Comparison of ENCODE assay signal across 17 cellular contexts in the genomic region with DNA sequence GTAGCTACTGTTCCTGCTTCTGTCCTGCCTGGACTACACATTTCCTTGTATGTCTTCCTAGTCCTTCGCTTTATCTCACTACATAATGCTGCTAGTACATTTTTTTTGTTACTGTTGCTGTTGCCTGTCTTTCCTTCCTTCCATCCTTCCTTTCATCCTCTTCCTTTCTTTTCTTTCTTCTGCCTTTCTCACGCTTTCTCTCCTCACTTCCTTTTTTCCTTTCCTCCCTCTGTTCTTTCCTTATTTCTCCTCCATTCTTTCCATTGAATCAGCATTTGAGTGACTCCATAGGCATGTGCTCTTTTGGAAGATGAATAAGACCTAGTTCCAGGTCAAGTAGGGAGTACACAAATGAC. TPM values are rescaled to one million over a fixed set of nuclear protein-coding genes. Genes with fewer than 3 reads are reported as not detected.
A peak's percentile ranks its signal among the peaks of the same experiment; 100 is the strongest.
DNase-seq lines count a peak whose midpoint lies in the region; ATAC-seq lines count a peak whose summit lies in the region.
"Had no signal": no experiment of that assay in that cellular context is flagged by ENCODE, and none has a peak within 500 bp of the region (broad histone marks: within the 10 kb centered on the region; RNA-seq: fewer than 3 reads in every experiment).

No MANE protein-coding gene starts in this region.

- 95% methylated on average over 2 of the region's 2 CpGs for WGBS in mesenchymal stem cell

- intact Hi-C loops in activated CD4-positive, alpha-beta T cell treated with anti-CD3 and anti-CD28 coated beads, Interleukin-2, amount 10 ng/mL, durations not matched to agents 24 days and 14 days (cut with micrococcal nuclease), result loop anchor here (5.0 kb wide), 1 partner anchor 46 kb away; a partner anchor contains a TSS

- no peak overlapping the region for H2BK120ac ChIP-seq in mesenchymal stem cell (ENCODE audit: low read depth, low read length)

- H3K4me1 Mint-ChIP-seq in activated CD4-positive, alpha-beta T cell treated with anti-CD3 and anti-CD28 coated beads, Interleukin-2, amount 10 ng/mL, durations not matched to agents 24 days and 14 days, result peaks cover 6% of the 10 kb centered on the region
- peaks cover 11% of the 10 kb centered on the region for H3K4me1 Mint-ChIP-seq in activated naive CD8-positive, alpha-beta T cell treated with anti-CD3 and anti-CD28 coated beads for 36 hours

- peak overlapping the region; percentile 18 for H3K27ac ChIP-seq in mesenchymal stem cell (ENCODE audit: low read length, poor library complexity, severe bottlenecking)
- peak overlapping the region; percentile 35 for H3K27ac ChIP-seq in subcutaneous abdominal adipose tissue (ENCODE audit: low read depth, low read length)

- H3K27me3 ChIP-seq in mesenchymal stem cell (ENCODE audit: control insufficient read depth in 1 of 2, insufficient read depth in 1 of 2, low read length in 2 of 2) (no peaks in the 10 kb centered on the region), subcutaneous abdominal adipose tissue (ENCODE audit: control insufficient read depth in 5 of 5, insufficient read depth in 4 of 5, low read length in 5 of 5) (no peaks in the 10 kb centered on the region)

- H3K9me3 ChIP-seq in mesenchymal stem cell (ENCODE audit: control insufficient read depth, low read length) (no peaks in the 10 kb centered on the region), subcutaneous abdominal adipose tissue (ENCODE audit: control insufficient read depth in 5 of 5, low read length in 5 of 5) (no peaks in the 10 kb centered on the region)

- H3K4me3 ChIP-seq in mesenchymal stem cell (ENCODE audit: insufficient read depth in 1 of 2, low read depth in 1 of 2, low read length in 2 of 2) (no peak overlapping the region), subcutaneous abdominal adipose tissue (ENCODE audit: low read depth in 1 of 5, low read length in 5 of 5) (no peak overlapping the region)

- no peak overlapping the region for H4K91ac ChIP-seq in mesenchymal stem cell (ENCODE audit: low read length)

- no peak overlapping the region for H3K14ac ChIP-seq in mesenchymal stem cell (ENCODE audit: low read length in 2 of 2)

- H3K4ac ChIP-seq in mesenchymal stem cell (ENCODE audit: low read depth in 1 of 2, low read length in 2 of 2), result no peak overlapping the region

- peaks cover 8 to 46% of the 10 kb centered on the region in 2 experiments for H3K36me3 ChIP-seq in mesenchymal stem cell (ENCODE audit: control insufficient read depth in 1 of 2, insufficient read depth in 2 of 2, low read depth in 1 of 2, low read length in 2 of 2)
- H3K36me3 ChIP-seq in subcutaneous abdominal adipose tissue (ENCODE audit: control insufficient read depth in 5 of 5, insufficient read depth in 5 of 5, low read length in 5 of 5), result peaks cover 18 to 42% (median 26%) of the 10 kb centered on the region in 5 donors

- H2AFZ ChIP-seq in mesenchymal stem cell (ENCODE audit: low read depth, low read length), result no peak overlapping the region

- peak overlapping the region; percentile 1 for H3K27ac Mint-ChIP-seq in activated CD4-positive, alpha-beta T cell treated with anti-CD3 and anti-CD28 coated beads, Interleukin-2, amount 10 ng/mL, durations not matched to agents 24 days and 14 days
- peak overlapping the region; percentile 7 for H3K27ac Mint-ChIP-seq in activated naive CD8-positive, alpha-beta T cell treated with anti-CD3 and anti-CD28 coated beads for 36 hours
- H3K27ac Mint-ChIP-seq: CD8-positive, alpha-beta T cell had no signal

- H3K36me3 Mint-ChIP-seq in activated CD4-positive, alpha-beta T cell treated with anti-CD3 and anti-CD28 coated beads, Interleukin-2, amount 10 ng/mL, durations not matched to agents 24 days and 14 days (ENCODE audit: low read depth), result peaks cover 9% of the 10 kb centered on the region
- peaks cover 23% of the 10 kb centered on the region for H3K36me3 Mint-ChIP-seq in activated naive CD8-positive, alpha-beta T cell treated with anti-CD3 and anti-CD28 coated beads for 36 hours

- no peak overlapping the region for H2BK5ac ChIP-seq in mesenchymal stem cell (ENCODE audit: low read depth, low read length, poor library complexity, severe bottlenecking)

- H3K4me2 ChIP-seq in mesenchymal stem cell (ENCODE audit: low read length, poor library complexity, severe bottlenecking), result no peak overlapping the region

- H3K23ac ChIP-seq in mesenchymal stem cell (ENCODE audit: low read length in 2 of 2), result no peak overlapping the region

- H3K27me3 Mint-ChIP-seq in activated CD4-positive, alpha-beta T cell treated with anti-CD3 and anti-CD28 coated beads, Interleukin-2, amount 10 ng/mL, durations not matched to agents 24 days and 14 days, result no peaks in the 10 kb centered on the region
- H3K27me3 Mint-ChIP-seq in activated naive CD8-positive, alpha-beta T cell treated with anti-CD3 and anti-CD28 coated beads for 36 hours, result no peaks in the 10 kb centered on the region

- H2BK15ac ChIP-seq in mesenchymal stem cell (ENCODE audit: low read depth, poor library complexity, severe bottlenecking), result no peak overlapping the region

- no peak overlapping the region for H3K4me3 Mint-ChIP-seq in activated CD4-positive, alpha-beta T cell treated with anti-CD3 and anti-CD28 coated beads, Interleukin-2, amount 10 ng/mL, durations not matched to agents 24 days and 14 days
- H3K4me3 Mint-ChIP-seq in activated naive CD8-positive, alpha-beta T cell treated with anti-CD3 and anti-CD28 coated beads for 36 hours, result no peak overlapping the region
- H3K4me3 Mint-ChIP-seq: CD8-positive, alpha-beta T cell; immature natural killer cell had no signal

- ATAC-seq in GM19324 (IDR thresholded peaks at IDR 0.05; ENCODE audit: low FRiP score, unreplicated experiment), result no peak
- no peak for ATAC-seq in GM21381 (IDR thresholded peaks at IDR 0.05; ENCODE audit: unreplicated experiment)
- ATAC-seq: CD8-positive, alpha-beta T cell had no signal

- H3K9ac ChIP-seq in mesenchymal stem cell (ENCODE audit: low read length) (peak overlapping the region; percentile 73), subcutaneous abdominal adipose tissue (ENCODE audit: low read length in 5 of 5) (no peak overlapping the region)

- DNase-seq in activated CD4-positive, alpha-beta T cell treated with anti-CD3 and anti-CD28 coated beads, Interleukin-2, amount 10 ng/mL, durations not matched to agents 24 days and 14 days, result no peak
- no peak for DNase-seq in activated CD4-positive, alpha-beta T cell treated with anti-CD3 and anti-CD28 coated beads for 48 hours
- DNase-seq in activated naive CD8-positive, alpha-beta T cell treated with anti-CD3 and anti-CD28 coated beads for 36 hours, result no peak
- DNase-seq in mesenchymal stem cell (no peak), NCI-H524 (lab: John Stamatoyannopoulos, UW) (no peak)
- DNase-seq: activated CD4-positive, alpha-beta T cell treated with anti-CD3 and anti-CD28 coated beads, Interleukin-2, amount 50 U/mL, for 48 hours; activated effector memory CD4-positive, alpha-beta T cell treated with Interleukin-2 at 50 U/mL for 16 hours; CD8-positive, alpha-beta T cell; effector memory CD4-positive, alpha-beta T cell; immature natural killer cell; Kasumi-1; midbrain; NCI-H1436 treated with DMSO at 0.1 percent for 48 hours; NCI-H510A had no signal

- peaks cover 7% of the 10 kb centered on the region for H3K4me1 ChIP-seq in mesenchymal stem cell (ENCODE audit: control insufficient read depth, insufficient read depth, low read depth, low read length)
- H3K4me1 ChIP-seq in subcutaneous abdominal adipose tissue (ENCODE audit: control insufficient read depth in 5 of 5, insufficient read depth in 5 of 5, low read length in 5 of 5), result no peaks in the 10 kb centered on the region

- H2BK12ac ChIP-seq in mesenchymal stem cell (ENCODE audit: low read length in 2 of 2), result no peak overlapping the region

- H3K18ac ChIP-seq in mesenchymal stem cell (ENCODE audit: low read depth in 1 of 2, low read length in 2 of 2), result no peak overlapping the region

- H2AK5ac ChIP-seq in mesenchymal stem cell (ENCODE audit: low read length, severe bottlenecking), result no peak overlapping the region

- no peak overlapping the region for H4K8ac ChIP-seq in mesenchymal stem cell (ENCODE audit: low read length)

- H3K79me1 ChIP-seq in mesenchymal stem cell (replicated peaks; ENCODE audit: low read length, poor library complexity, severe bottlenecking), result peaks cover 20% of the 10 kb centered on the region

- no peaks in the 10 kb centered on the region for H3K9me3 Mint-ChIP-seq in activated CD4-positive, alpha-beta T cell treated with anti-CD3 and anti-CD28 coated beads, Interleukin-2, amount 10 ng/mL, durations not matched to agents 24 days and 14 days
- H3K9me3 Mint-ChIP-seq in activated naive CD8-positive, alpha-beta T cell treated with anti-CD3 and anti-CD28 coated beads for 36 hours, result no peaks in the 10 kb centered on the region
- H3K9me3 Mint-ChIP-seq: CD8-positive, alpha-beta T cell; immature natural killer cell had no signal

RNA-seq across cellular contexts. Expression of a gene that starts 46.3 kb away (rescaled TPM):
- total RNA-seq in activated CD4-positive, alpha-beta T cell treated with anti-CD3 and anti-CD28 coated beads, Interleukin-2, amount 10 ng/mL, durations not matched to agents 24 days and 14 days, result 41.0 and 50.4 TPM in 2 replicates
- total RNA-seq in activated naive CD8-positive, alpha-beta T cell treated with anti-CD3 and anti-CD28 coated beads for 36 hours, result 10 to 100 TPM; 32.8 to 38.1 TPM
- 10.3 TPM for polyA plus RNA-seq in mesenchymal stem cell (2013, experiment 1 of 2)
- polyA plus RNA-seq in mesenchymal stem cell (2013, experiment 2 of 2), result 8.7 TPM
